1 cellular context compared by ENCODE assay signal in genomic region chr11:125625594-125626380, GRCh38.
A peak's percentile ranks its signal among the peaks of the same experiment; 100 is the strongest.
TF ChIP-seq lines count a peak whose summit lies in the region.

No MANE protein-coding gene starts in this region.

TF ChIP-seq in K562, 482 proteins besides CTCF, POLR2A, EP300 and RAD21 (continued from another document and continues in another):
- TF ChIP-seq PATZ1 (CRISPR knock-in tag; IDR thresholded peaks at IDR 0.05; ENCODE audit: borderline replicate concordance) (peak; percentile 44; the same call in 1 of the 2 replicates), PHF8 (IDR thresholded peaks at IDR 0.05; ENCODE audit: borderline replicate concordance, low read length) (peak; percentile 93), PML (IDR thresholded peaks at IDR 0.05; ENCODE audit: low read length) (peak; percentile 81), PCBP2 (IDR thresholded peaks at IDR 0.05; ENCODE audit: low read depth, low read length, poor library complexity, severe bottlenecking) (no peak), ZSCAN32 (CRISPR knock-in tag; IDR thresholded peaks at IDR 0.05) (no peak), ZBED1 (IDR thresholded peaks at IDR 0.05) (peak; percentile 92), SUPT5H (IDR thresholded peaks at IDR 0.05) (peak; percentile 98), SAFB2 (IDR thresholded peaks at IDR 0.05; ENCODE audit: borderline replicate concordance, low read depth, low read length, severe bottlenecking) (no peak), FOXP1 (CRISPR knock-in tag; IDR thresholded peaks at IDR 0.05) (peak; percentile 83), PPARD (CRISPR knock-in tag; IDR thresholded peaks at IDR 0.05) (no peak), TFAM (CRISPR knock-in tag; conservative IDR thresholded peaks at IDR 0.05) (no peak), HMGN3 (IDR thresholded peaks at IDR 0.05; ENCODE audit: borderline replicate concordance, extremely low read depth, insufficient read length, low read depth, low read length) (peak; percentile 94), BCOR (IDR thresholded peaks at IDR 0.05) (no peak), ZNF324 (CRISPR knock-in tag; IDR thresholded peaks at IDR 0.05) (0 out of 2 replicates have a peak, but pooled peaks have one; percentile 17), GABPB1 (CRISPR knock-in tag; IDR thresholded peaks at IDR 0.05) (peak; percentile 76; the same call in 1 of the 2 replicates), PREB (CRISPR knock-in tag; IDR thresholded peaks at IDR 0.05) (peak; percentile 94; the same call in 1 of the 2 replicates), ARID3A (IDR thresholded peaks at IDR 0.05; ENCODE audit: borderline replicate concordance, low read depth, low read length) (0 out of 2 replicates have a peak, but pooled peaks have one; percentile 15), ZNF518B (CRISPR knock-in tag; IDR thresholded peaks at IDR 0.05) (no peak), TAF7 (tag; IDR thresholded peaks at IDR 0.05) (peak; percentile 100), CCNT2 (IDR thresholded peaks at IDR 0.05; ENCODE audit: borderline replicate concordance, extremely low read depth, insufficient read length, low read depth, low read length) (peak; percentile 89), POLR2AphosphoS2 (IDR thresholded peaks at IDR 0.05; ENCODE audit: low read length) (peak; percentile 92), IRF1 (CRISPR knock-in tag; IDR thresholded peaks at IDR 0.05; ENCODE audit: borderline replicate concordance) (peak; percentile 78; the same call in 1 of the 2 replicates), SETDB1 (IDR thresholded peaks at IDR 0.05; ENCODE audit: low read length) (no peak), KLF6 (CRISPR knock-in tag; IDR thresholded peaks at IDR 0.05; ENCODE audit: borderline replicate concordance) (peak; percentile 62; the same call in 1 of the 2 replicates), ZNF212 (CRISPR knock-in tag; IDR thresholded peaks at IDR 0.05) (no peak; the same call in 1 of the 2 replicates), KLF1 (tag; IDR thresholded peaks at IDR 0.05) (no peak), CHD1 (IDR thresholded peaks at IDR 0.05; ENCODE audit: low read length) (no peak), TARDBP (IDR thresholded peaks at IDR 0.05) (no peak; the same call in 1 of the 2 replicates)
- TF ChIP-seq, protein P1, sequence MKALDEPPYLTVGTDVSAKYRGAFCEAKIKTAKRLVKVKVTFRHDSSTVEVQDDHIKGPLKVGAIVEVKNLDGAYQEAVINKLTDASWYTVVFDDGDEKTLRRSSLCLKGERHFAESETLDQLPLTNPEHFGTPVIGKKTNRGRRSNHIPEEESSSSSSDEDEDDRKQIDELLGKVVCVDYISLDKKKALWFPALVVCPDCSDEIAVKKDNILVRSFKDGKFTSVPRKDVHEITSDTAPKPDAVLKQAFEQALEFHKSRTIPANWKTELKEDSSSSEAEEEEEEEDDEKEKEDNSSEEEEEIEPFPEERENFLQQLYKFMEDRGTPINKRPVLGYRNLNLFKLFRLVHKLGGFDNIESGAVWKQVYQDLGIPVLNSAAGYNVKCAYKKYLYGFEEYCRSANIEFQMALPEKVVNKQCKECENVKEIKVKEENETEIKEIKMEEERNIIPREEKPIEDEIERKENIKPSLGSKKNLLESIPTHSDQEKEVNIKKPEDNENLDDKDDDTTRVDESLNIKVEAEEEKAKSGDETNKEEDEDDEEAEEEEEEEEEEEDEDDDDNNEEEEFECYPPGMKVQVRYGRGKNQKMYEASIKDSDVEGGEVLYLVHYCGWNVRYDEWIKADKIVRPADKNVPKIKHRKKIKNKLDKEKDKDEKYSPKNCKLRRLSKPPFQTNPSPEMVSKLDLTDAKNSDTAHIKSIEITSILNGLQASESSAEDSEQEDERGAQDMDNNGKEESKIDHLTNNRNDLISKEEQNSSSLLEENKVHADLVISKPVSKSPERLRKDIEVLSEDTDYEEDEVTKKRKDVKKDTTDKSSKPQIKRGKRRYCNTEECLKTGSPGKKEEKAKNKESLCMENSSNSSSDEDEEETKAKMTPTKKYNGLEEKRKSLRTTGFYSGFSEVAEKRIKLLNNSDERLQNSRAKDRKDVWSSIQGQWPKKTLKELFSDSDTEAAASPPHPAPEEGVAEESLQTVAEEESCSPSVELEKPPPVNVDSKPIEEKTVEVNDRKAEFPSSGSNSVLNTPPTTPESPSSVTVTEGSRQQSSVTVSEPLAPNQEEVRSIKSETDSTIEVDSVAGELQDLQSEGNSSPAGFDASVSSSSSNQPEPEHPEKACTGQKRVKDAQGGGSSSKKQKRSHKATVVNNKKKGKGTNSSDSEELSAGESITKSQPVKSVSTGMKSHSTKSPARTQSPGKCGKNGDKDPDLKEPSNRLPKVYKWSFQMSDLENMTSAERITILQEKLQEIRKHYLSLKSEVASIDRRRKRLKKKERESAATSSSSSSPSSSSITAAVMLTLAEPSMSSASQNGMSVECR (CRISPR knock-in tag; IDR thresholded peaks at IDR 0.05): peak; percentile 91
- TF ChIP-seq, protein P2, sequence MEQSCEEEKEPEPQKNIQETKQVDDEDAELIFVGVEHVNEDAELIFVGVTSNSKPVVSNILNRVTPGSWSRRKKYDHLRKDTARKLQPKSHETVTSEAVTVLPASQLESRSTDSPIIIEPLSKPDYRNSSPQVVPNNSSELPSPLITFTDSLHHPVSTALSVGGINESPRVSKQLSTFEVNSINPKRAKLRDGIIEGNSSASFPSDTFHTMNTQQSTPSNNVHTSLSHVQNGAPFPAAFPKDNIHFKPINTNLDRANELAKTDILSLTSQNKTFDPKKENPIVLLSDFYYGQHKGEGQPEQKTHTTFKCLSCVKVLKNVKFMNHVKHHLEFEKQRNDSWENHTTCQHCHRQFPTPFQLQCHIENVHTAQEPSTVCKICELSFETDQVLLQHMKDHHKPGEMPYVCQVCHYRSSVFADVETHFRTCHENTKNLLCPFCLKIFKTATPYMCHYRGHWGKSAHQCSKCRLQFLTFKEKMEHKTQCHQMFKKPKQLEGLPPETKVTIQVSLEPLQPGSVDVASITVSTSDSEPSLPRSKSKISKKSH (CRISPR knock-in tag; IDR thresholded peaks at IDR 0.05): no peak
- TF ChIP-seq, protein P3, sequence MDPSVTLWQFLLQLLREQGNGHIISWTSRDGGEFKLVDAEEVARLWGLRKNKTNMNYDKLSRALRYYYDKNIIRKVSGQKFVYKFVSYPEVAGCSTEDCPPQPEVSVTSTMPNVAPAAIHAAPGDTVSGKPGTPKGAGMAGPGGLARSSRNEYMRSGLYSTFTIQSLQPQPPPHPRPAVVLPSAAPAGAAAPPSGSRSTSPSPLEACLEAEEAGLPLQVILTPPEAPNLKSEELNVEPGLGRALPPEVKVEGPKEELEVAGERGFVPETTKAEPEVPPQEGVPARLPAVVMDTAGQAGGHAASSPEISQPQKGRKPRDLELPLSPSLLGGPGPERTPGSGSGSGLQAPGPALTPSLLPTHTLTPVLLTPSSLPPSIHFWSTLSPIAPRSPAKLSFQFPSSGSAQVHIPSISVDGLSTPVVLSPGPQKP (CRISPR knock-in tag; IDR thresholded peaks at IDR 0.05): no peak
- TF ChIP-seq, protein P4, sequence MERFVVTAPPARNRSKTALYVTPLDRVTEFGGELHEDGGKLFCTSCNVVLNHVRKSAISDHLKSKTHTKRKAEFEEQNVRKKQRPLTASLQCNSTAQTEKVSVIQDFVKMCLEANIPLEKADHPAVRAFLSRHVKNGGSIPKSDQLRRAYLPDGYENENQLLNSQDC (CRISPR knock-in tag; IDR thresholded peaks at IDR 0.05): peak; percentile 36; the same call in 1 of the 2 replicates
- TF ChIP-seq, protein P5, sequence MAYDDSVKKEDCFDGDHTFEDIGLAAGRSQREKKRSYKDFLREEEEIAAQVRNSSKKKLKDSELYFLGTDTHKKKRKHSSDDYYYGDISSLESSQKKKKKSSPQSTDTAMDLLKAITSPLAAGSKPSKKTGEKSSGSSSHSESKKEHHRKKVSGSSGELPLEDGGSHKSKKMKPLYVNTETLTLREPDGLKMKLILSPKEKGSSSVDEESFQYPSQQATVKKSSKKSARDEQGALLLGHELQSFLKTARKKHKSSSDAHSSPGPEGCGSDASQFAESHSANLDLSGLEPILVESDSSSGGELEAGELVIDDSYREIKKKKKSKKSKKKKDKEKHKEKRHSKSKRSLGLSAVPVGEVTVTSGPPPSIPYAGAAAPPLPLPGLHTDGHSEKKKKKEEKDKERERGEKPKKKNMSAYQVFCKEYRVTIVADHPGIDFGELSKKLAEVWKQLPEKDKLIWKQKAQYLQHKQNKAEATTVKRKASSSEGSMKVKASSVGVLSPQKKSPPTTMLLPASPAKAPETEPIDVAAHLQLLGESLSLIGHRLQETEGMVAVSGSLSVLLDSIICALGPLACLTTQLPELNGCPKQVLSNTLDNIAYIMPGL (CRISPR knock-in tag; IDR thresholded peaks at IDR 0.05): no peak; the same call in 1 of the 2 replicates
- TF ChIP-seq, protein P6, sequence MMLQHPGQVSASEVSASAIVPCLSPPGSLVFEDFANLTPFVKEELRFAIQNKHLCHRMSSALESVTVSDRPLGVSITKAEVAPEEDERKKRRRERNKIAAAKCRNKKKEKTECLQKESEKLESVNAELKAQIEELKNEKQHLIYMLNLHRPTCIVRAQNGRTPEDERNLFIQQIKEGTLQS (IDR thresholded peaks at IDR 0.05): peak; percentile 48; the same call in 1 of the 2 replicates
- TF ChIP-seq, protein P6 (CRISPR knock-in tag; conservative IDR thresholded peaks at IDR 0.05): peak; percentile 82
- TF ChIP-seq, protein P7, sequence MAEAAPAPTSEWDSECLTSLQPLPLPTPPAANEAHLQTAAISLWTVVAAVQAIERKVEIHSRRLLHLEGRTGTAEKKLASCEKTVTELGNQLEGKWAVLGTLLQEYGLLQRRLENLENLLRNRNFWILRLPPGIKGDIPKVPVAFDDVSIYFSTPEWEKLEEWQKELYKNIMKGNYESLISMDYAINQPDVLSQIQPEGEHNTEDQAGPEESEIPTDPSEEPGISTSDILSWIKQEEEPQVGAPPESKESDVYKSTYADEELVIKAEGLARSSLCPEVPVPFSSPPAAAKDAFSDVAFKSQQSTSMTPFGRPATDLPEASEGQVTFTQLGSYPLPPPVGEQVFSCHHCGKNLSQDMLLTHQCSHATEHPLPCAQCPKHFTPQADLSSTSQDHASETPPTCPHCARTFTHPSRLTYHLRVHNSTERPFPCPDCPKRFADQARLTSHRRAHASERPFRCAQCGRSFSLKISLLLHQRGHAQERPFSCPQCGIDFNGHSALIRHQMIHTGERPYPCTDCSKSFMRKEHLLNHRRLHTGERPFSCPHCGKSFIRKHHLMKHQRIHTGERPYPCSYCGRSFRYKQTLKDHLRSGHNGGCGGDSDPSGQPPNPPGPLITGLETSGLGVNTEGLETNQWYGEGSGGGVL (CRISPR knock-in tag; IDR thresholded peaks at IDR 0.05): no peak
